Comparison of ENCODE assay signal across 13 cellular contexts in the genomic region with DNA sequence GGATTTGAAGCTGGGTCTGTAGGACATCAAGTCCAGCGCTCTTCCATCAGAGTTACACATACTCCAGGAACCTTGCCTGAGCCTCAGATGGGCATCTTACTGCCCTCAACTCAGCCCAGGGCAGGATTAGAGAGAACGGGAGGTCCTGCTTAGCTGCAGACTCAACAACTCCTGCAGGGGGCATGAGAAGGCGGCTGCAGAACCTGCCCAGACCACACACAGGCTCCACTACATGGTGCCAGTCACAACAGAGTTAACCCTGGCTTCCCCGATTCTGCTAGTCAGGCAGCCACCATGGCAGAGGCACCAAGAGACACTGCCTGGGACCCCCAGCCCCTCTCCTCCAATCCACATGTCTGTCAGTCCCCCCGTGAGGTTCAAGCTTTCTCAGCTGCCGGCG. TPM values are rescaled to one million over a fixed set of nuclear protein-coding genes. Genes with fewer than 3 reads are reported as not detected.
DNase-seq lines count a peak whose midpoint lies in the region; ATAC-seq, FAIRE-seq and TF ChIP-seq lines count a peak whose summit lies in the region.
"Had no signal": no experiment of that assay in that cellular context is flagged by ENCODE, and none has a peak within 500 bp of the region (broad histone marks: within the 10 kb centered on the region; RNA-seq: fewer than 3 reads in every experiment).

No MANE protein-coding gene starts in this region.

- intact Hi-C loops in HepG2 (cut with micrococcal nuclease; ENCODE audit: unreplicated experiment) = no loop called here

- CTCF ChIA-PET in HEK293T (lab: Yijun Ruan, JAX) = interaction anchor here (0.7 kb wide), 1 partner anchor 783 kb away, joined by 3 read pairs; a partner anchor contains a TSS
- CTCF ChIA-PET in HepG2 (lab: Yijun Ruan, JAX; ENCODE audit: low intra/inter-chr PET ratio, low total read pairs) = no interaction called here

- TF ChIP-seq POLR2A in HepG2 (IDR thresholded peaks at IDR 0.05; ENCODE audit: insufficient read depth in 1 of 2, low read depth in 2 of 2, low read length in 2 of 2) = no peak

- POLR2A ChIA-PET in HEK293T (lab: Yijun Ruan, JAX) = no interaction called here
- POLR2A ChIA-PET in HepG2 (lab: Yijun Ruan, JAX) = no interaction called here

- TF ChIP-seq RAD21 in HepG2 (CRISPR knock-in tag; IDR thresholded peaks at IDR 0.05) = peak; percentile 69

- in situ Hi-C loops in HepG2 (cut with HindIII; ENCODE audit: extremely low pct_ligation_motif_present, low pct_unique_long_range_greater_than_20kb) (no loop called here), G401 (cut with HindIII; ENCODE audit: low sequenced_read_pairs) (no loop called here)

- no peaks in the 10 kb centered on the region for H4K20me1 ChIP-seq in HepG2 (ENCODE audit: insufficient read depth, low read length)

- H3K4me3 ChIP-seq in WERI-Rb-1 (ENCODE audit: low read depth, low read length) (no peak overlapping the region), HepG2 (replicated peaks in 1 of 3; ENCODE audit: insufficient read depth in 1 of 3, low read depth in 2 of 3, low read length in 3 of 3) (no peak overlapping the region)
- H3K4me3 ChIP-seq: colonic mucosa had no signal

- H3K4me1 ChIP-seq in HepG2 (ENCODE audit: insufficient read depth, low read length) = peaks cover 97% of the 10 kb centered on the region
- H3K4me1 ChIP-seq: colonic mucosa had no signal

- no peak overlapping the region for H3K4me2 ChIP-seq in HepG2 (ENCODE audit: low read depth, low read length)

- DNase-seq in EL (peak; percentile 15), HEK293T (ENCODE audit: extremely low spot score) (peak; percentile 46), WERI-Rb-1 (peak; percentile 67), HepG2 (ENCODE audit: low spot score) (peak; percentile 35), AG08395 (ENCODE audit: low spot score) (no peak), NCI-H146 treated with DMSO at 0.1 percent for 48 hours (lab: John Stamatoyannopoulos, UW; ENCODE audit: unreplicated experiment) (no peak), G401 (ENCODE audit: low spot score) (no peak)
- DNase-seq in activated CD8-positive, alpha-beta memory T cell treated with anti-CD3 and anti-CD28 coated beads, Interleukin-2, amount 50 U/mL, for 4 hours = no peak
- DNase-seq: activated T-cell treated with anti-CD3 and anti-CD28 coated beads, Interleukin-2, amount 50 U/mL, for 48 hours; colonic mucosa; NCI-H345; stimulated activated CD4-positive, alpha-beta T cell treated with anti-CD3 and anti-CD28 coated beads, Interleukin-4, amount 100 ng/mL, for 1 hour had no signal

- WGBS in HepG2 (ENCODE audit: low lambda C conversion rate) = 80% methylated on average over 5 of the region's 7 CpGs

- no peaks in the 10 kb centered on the region for H3K9me3 ChIP-seq in WERI-Rb-1 (ENCODE audit: severe bottlenecking)
- H3K9me3 ChIP-seq in HepG2 (ENCODE audit: low read length) = no peaks in the 10 kb centered on the region
- H3K9me3 ChIP-seq: colonic mucosa had no signal

- H3K36me3 ChIP-seq in WERI-Rb-1 = no peaks in the 10 kb centered on the region
- no peaks in the 10 kb centered on the region for H3K36me3 ChIP-seq in HepG2 (replicated peaks in 1 of 2; ENCODE audit: control insufficient read depth in 1 of 2, insufficient read depth in 2 of 2, low read length in 2 of 2)
- H3K36me3 ChIP-seq: colonic mucosa had no signal

- H2AFZ ChIP-seq in HepG2 (ENCODE audit: low read length) = no peak overlapping the region

- H3K9ac ChIP-seq in HepG2 (ENCODE audit: insufficient read depth, low read depth, low read length) = no peak overlapping the region

- TF ChIP-seq EP300 in HepG2 (IDR thresholded peaks at IDR 0.05; ENCODE audit: low read depth in 2 of 2, low read length in 2 of 2) (no peak), HepG2 (CRISPR knock-in tag; IDR thresholded peaks at IDR 0.05; ENCODE audit: borderline replicate concordance) (0 out of 2 replicates have a peak, but pooled peaks have one; percentile 18)

- H3K27ac ChIP-seq in WERI-Rb-1 (no peak overlapping the region), HepG2 (ENCODE audit: extremely low read length, insufficient read depth, low read length) (no peak overlapping the region)
- H3K27ac ChIP-seq: colonic mucosa had no signal

- peak; percentile 21 for FAIRE-seq in HepG2 (lab: Jason Lieb, UNC)
- FAIRE-seq: GM18507 had no signal

- H3K27me3 ChIP-seq in WERI-Rb-1 (ENCODE audit: insufficient read depth, low read depth, severe bottlenecking) = no peaks in the 10 kb centered on the region
- no peaks in the 10 kb centered on the region for H3K27me3 ChIP-seq in HepG2 (ENCODE audit: control insufficient read depth in 1 of 2, insufficient read depth in 2 of 2, low read length in 2 of 2)
- H3K27me3 ChIP-seq: colonic mucosa had no signal

- ATAC-seq in HepG2 = peak; percentile 75

- BruUV-seq in HepG2 (replicated peaks; lab: Mats Ljungman, UMichigan) = no TSS peak

- peak; percentile 78 for TF ChIP-seq CTCF in WERI-Rb-1 (IDR thresholded peaks at IDR 0.05; ENCODE audit: low read depth, low read length)
- peak; percentile 52 for TF ChIP-seq CTCF in HepG2 (CRISPR knock-in tag; IDR thresholded peaks at IDR 0.05)

- H3K79me2 ChIP-seq in HepG2 (ENCODE audit: insufficient read depth, low read length) = no peaks in the 10 kb centered on the region

TF ChIP-seq in HEK293T, 16 proteins besides CTCF, POLR2A, EP300 and RAD21:
- TF ChIP-seq TARDBP (IDR thresholded peaks at IDR 0.05) (no peak), L3MBTL2 (conservative IDR thresholded peaks at IDR 0.05) (no peak), ELF4 (IDR thresholded peaks at IDR 0.05) (no peak), ARNT (IDR thresholded peaks at IDR 0.05) (no peak), SP1 (IDR thresholded peaks at IDR 0.05) (no peak), FOXA1 (IDR thresholded peaks at IDR 0.05) (no peak), ZNF384 (IDR thresholded peaks at IDR 0.05) (no peak)
- TF ChIP-seq, protein P1, sequence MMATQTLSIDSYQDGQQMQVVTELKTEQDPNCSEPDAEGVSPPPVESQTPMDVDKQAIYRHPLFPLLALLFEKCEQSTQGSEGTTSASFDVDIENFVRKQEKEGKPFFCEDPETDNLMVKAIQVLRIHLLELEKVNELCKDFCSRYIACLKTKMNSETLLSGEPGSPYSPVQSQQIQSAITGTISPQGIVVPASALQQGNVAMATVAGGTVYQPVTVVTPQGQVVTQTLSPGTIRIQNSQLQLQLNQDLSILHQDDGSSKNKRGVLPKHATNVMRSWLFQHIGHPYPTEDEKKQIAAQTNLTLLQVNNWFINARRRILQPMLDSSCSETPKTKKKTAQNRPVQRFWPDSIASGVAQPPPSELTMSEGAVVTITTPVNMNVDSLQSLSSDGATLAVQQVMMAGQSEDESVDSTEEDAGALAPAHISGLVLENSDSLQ (IDR thresholded peaks at IDR 0.05) = no peak

TF ChIP-seq in HepG2, 621 proteins besides CTCF, POLR2A, EP300 and RAD21 (continues in another document):
- TF ChIP-seq ZNF749 (CRISPR knock-in tag; IDR thresholded peaks at IDR 0.05; ENCODE audit: borderline replicate concordance) (no peak), THYN1 (CRISPR knock-in tag; IDR thresholded peaks at IDR 0.05; ENCODE audit: borderline replicate concordance, low read depth) (no peak), YY1 (IDR thresholded peaks at IDR 0.05; ENCODE audit: insufficient read depth, insufficient replicate concordance, low read depth, low read length) (peak; percentile 19), SAP130 (CRISPR knock-in tag; IDR thresholded peaks at IDR 0.05; ENCODE audit: low read depth) (peak; percentile 17; the same call in 1 of the 2 replicates), STAG1 (CRISPR knock-in tag; IDR thresholded peaks at IDR 0.05) (peak; percentile 64), ZNF652 (CRISPR knock-in tag; IDR thresholded peaks at IDR 0.05; ENCODE audit: borderline replicate concordance, low read depth) (peak; percentile 80), MIER2 (CRISPR knock-in tag; IDR thresholded peaks at IDR 0.05) (0 out of 2 replicates have a peak, but pooled peaks have one; percentile 12), ZNF570 (CRISPR knock-in tag; IDR thresholded peaks at IDR 0.05; ENCODE audit: borderline replicate concordance) (no peak), MTF2 (CRISPR knock-in tag; IDR thresholded peaks at IDR 0.05; ENCODE audit: borderline replicate concordance) (no peak)
- TF ChIP-seq, protein P2, sequence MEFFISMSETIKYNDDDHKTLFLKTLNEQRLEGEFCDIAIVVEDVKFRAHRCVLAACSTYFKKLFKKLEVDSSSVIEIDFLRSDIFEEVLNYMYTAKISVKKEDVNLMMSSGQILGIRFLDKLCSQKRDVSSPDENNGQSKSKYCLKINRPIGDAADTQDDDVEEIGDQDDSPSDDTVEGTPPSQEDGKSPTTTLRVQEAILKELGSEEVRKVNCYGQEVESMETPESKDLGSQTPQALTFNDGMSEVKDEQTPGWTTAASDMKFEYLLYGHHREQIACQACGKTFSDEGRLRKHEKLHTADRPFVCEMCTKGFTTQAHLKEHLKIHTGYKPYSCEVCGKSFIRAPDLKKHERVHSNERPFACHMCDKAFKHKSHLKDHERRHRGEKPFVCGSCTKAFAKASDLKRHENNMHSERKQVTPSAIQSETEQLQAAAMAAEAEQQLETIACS (CRISPR knock-in tag; IDR thresholded peaks at IDR 0.05) = no peak

RNA-seq across cellular contexts. Expression of a gene that starts 23.9 kb away (rescaled TPM):
- total RNA-seq in HepG2 (2016; rRNA removed; fragmentation: Illumina TruSeq; extraction: Trizol) = 76.7 and 78.2 TPM in 2 replicates
- 5.2 and 5.6 TPM in 2 replicates for total RNA-seq in HepG2 (2016; cell fraction: cytosol; rRNA removed; fragmentation: Illumina TruSeq; extraction: Trizol; ENCODE audit: low read depth)
- 71.9 and 77.2 TPM in 2 replicates for total RNA-seq in HepG2 (2016; cell fraction: insoluble cytoplasmic fraction; rRNA removed; fragmentation: Illumina TruSeq; extraction: Trizol)
- 30.7 and 32.7 TPM in 2 replicates for total RNA-seq in HepG2 (2016; cell fraction: membrane; rRNA removed; fragmentation: Illumina TruSeq; extraction: Trizol)
- 36.3 and 39.1 TPM in 2 replicates for total RNA-seq in HepG2 (2016; cell fraction: nucleus; rRNA removed; fragmentation: Illumina TruSeq; extraction: Trizol)
- 8.3 and 15.9 TPM in 2 replicates for polyA plus RNA-seq in HepG2 (2011; rRNA removed)
- 7.9 and 22.0 TPM in 2 replicates for polyA plus RNA-seq in HepG2 (2011; cell fraction: cytosol; rRNA removed)
- 10.3 and 30.4 TPM in 2 replicates for polyA plus RNA-seq in HepG2 (2011; cell fraction: nucleus; rRNA removed)
- 15.3 and 18.2 TPM in 2 replicates for polyA plus RNA-seq in HepG2 (2012)
- polyA plus RNA-seq in HepG2 (2016; cell fraction: cytosol; fragmentation: Illumina TruSeq; extraction: Trizol; ENCODE audit: low read depth) = 3.4 and 4.4 TPM in 2 replicates
- 78.3 and 86.6 TPM in 2 replicates for polyA plus RNA-seq in HepG2 (2016; cell fraction: insoluble cytoplasmic fraction; fragmentation: Illumina TruSeq; extraction: Trizol; ENCODE audit: low read depth)
- 24.2 and 24.8 TPM in 2 replicates for polyA plus RNA-seq in HepG2 (2016; cell fraction: membrane; fragmentation: Illumina TruSeq; extraction: Trizol; ENCODE audit: low read depth)
- 69.9 and 75.7 TPM in 2 replicates for polyA plus RNA-seq in HepG2 (2016; cell fraction: nucleus; fragmentation: Illumina TruSeq; extraction: Trizol; ENCODE audit: insufficient read depth, low read depth)
- polyA minus RNA-seq in HepG2 (2011; rRNA and poly(A)+ RNA removed; ENCODE audit: low replicate concordance) = 27.3 TPM in 1 of 2 replicates, not detected in the other
- 4.8 and 16.6 TPM in 2 replicates for polyA minus RNA-seq in HepG2 (2011; cell fraction: cytosol; rRNA and poly(A)+ RNA removed)
- 4.5 and 6.4 TPM in 2 replicates for polyA minus RNA-seq in HepG2 (2011; cell fraction: nucleus; rRNA and poly(A)+ RNA removed)
- total RNA-seq in G401 (2014; rRNA removed; shearing (Covaris generic)) = not detected in 2 replicates

Comparison
In these comparisons a context has a peak if more than half of its experiments do, and no peak if none do; other contexts are left out.
1. DNase-seq: peak in EL (single experiment), HEK293T (single experiment), WERI-Rb-1 (single experiment) and HepG2 (single experiment); none in activated CD8-positive, alpha-beta memory T cell treated with anti-CD3 and anti-CD28 coated beads, Interleukin-2, amount 50 U/mL, for 4 hours (single experiment), AG08395 (single experiment), NCI-H146 treated with DMSO at 0.1 percent for 48 hours (single experiment) and G401 (single experiment).